Comparison of ENCODE assay signal across 26 cellular contexts in genomic region chr11:94034207-94034606, GRCh38. TPM values are rescaled to one million over a fixed set of nuclear protein-coding genes. Genes with fewer than 3 reads are reported as not detected.
A peak's percentile ranks its signal among the peaks of the same experiment; 100 is the strongest.
DNase-seq lines count a peak whose midpoint lies in the region; ATAC-seq, FAIRE-seq and TF ChIP-seq lines count a peak whose summit lies in the region.
"Had no signal": no experiment of that assay in that cellular context is flagged by ENCODE, and none has a peak within 500 bp of the region (broad histone marks: within the 10 kb centered on the region; RNA-seq: fewer than 3 reads in every experiment).

No MANE protein-coding gene starts in this region.

- H3K9me1 ChIP-seq in keratinocyte (ENCODE audit: control insufficient read depth, extremely low read depth, insufficient read depth, low read length): no peaks in the 10 kb centered on the region

- H3K27ac ChIP-seq in keratinocyte (ENCODE audit: control insufficient read depth, insufficient read depth, low read length) (no peak overlapping the region), GM23338 (ENCODE audit: low read depth) (no peak overlapping the region)
- H3K27ac ChIP-seq: A549; BLaER1 treated with 17β-estradiol and CSF1 and Interleukin-3, amounts not matched to agents 10 nM and 100 nM had no signal

- H3F3A ChIP-seq in GM23338 (replicated peaks; ENCODE audit: low read depth): no peaks in the 10 kb centered on the region

- no peak overlapping the region for H3K4me3 Mint-ChIP-seq in activated CD4-positive, alpha-beta T cell treated with anti-CD3 and anti-CD28 coated beads, Interleukin-2, amount 10 ng/mL, durations not matched to agents 24 days and 14 days
- no peak overlapping the region for H3K4me3 Mint-ChIP-seq in GM23338
- H3K4me3 Mint-ChIP-seq: CD14-positive monocyte; CD4-positive, alpha-beta T cell; CD8-positive, alpha-beta memory T cell had no signal

- no peaks in the 10 kb centered on the region for H3K4me1 Mint-ChIP-seq in activated CD4-positive, alpha-beta T cell treated with anti-CD3 and anti-CD28 coated beads, Interleukin-2, amount 10 ng/mL, durations not matched to agents 24 days and 14 days
- H3K4me1 Mint-ChIP-seq in GM23338: no peaks in the 10 kb centered on the region
- H3K4me1 Mint-ChIP-seq: CD14-positive monocyte; CD8-positive, alpha-beta memory T cell had no signal

- no peak overlapping the region for H3K9ac ChIP-seq in keratinocyte (ENCODE audit: control insufficient read depth, extremely low read depth, insufficient read depth, low read length)
- H3K9ac ChIP-seq: BLaER1 treated with 17β-estradiol and CSF1 and Interleukin-3, amounts not matched to agents 10 nM and 100 nM had no signal

- H3K27me3 ChIP-seq in keratinocyte (ENCODE audit: control insufficient read depth, extremely low read depth, insufficient read depth, low read length): no peaks in the 10 kb centered on the region
- H3K27me3 ChIP-seq in GM23338 (ENCODE audit: insufficient read depth): no peaks in the 10 kb centered on the region
- H3K27me3 ChIP-seq: BE2C; BLaER1 treated with 17β-estradiol and CSF1 and Interleukin-3, amounts not matched to agents 10 nM and 100 nM had no signal

- H2AFZ ChIP-seq in keratinocyte (ENCODE audit: control insufficient read depth, low read length) (no peak overlapping the region), GM23338 (no peak overlapping the region)

- H3K79me2 ChIP-seq in keratinocyte (ENCODE audit: control insufficient read depth, insufficient read depth, low read length) (peaks cover 47% of the 10 kb centered on the region), GM23338 (replicated peaks; ENCODE audit: insufficient read depth) (no peaks in the 10 kb centered on the region)

- no peaks in the 10 kb centered on the region for H4K20me1 ChIP-seq in keratinocyte (ENCODE audit: control insufficient read depth, extremely low read depth, insufficient read depth, low read length)
- H4K20me1 ChIP-seq in GM23338 (replicated peaks; ENCODE audit: insufficient read depth): no peaks in the 10 kb centered on the region
- H4K20me1 ChIP-seq: BLaER1 treated with 17β-estradiol and CSF1 and Interleukin-3, amounts not matched to agents 10 nM and 100 nM had no signal

- H3K9me3 Mint-ChIP-seq in activated CD4-positive, alpha-beta T cell treated with anti-CD3 and anti-CD28 coated beads, Interleukin-2, amount 10 ng/mL, durations not matched to agents 24 days and 14 days: peaks cover 5% of the 10 kb centered on the region
- H3K9me3 Mint-ChIP-seq in GM23338: peaks cover 10% of the 10 kb centered on the region
- H3K9me3 Mint-ChIP-seq: CD4-positive, alpha-beta T cell had no signal

- H3K27ac Mint-ChIP-seq in activated CD4-positive, alpha-beta T cell treated with anti-CD3 and anti-CD28 coated beads, Interleukin-2, amount 10 ng/mL, durations not matched to agents 24 days and 14 days: no peak overlapping the region
- H3K27ac Mint-ChIP-seq in GM23338: no peak overlapping the region
- H3K27ac Mint-ChIP-seq: CD14-positive monocyte; CD4-positive, alpha-beta T cell had no signal

- TF ChIP-seq CTCF in keratinocyte (optimal IDR thresholded peaks at IDR 0.05 in 1 of 3, IDR thresholded peaks at IDR 0.05 in 1 of 3, conservative IDR thresholded peaks at IDR 0.05 in 1 of 3; ENCODE audit: extremely low read depth in 1 of 3, insufficient read depth in 2 of 3, low read length in 3 of 3) (no peak), GM23338 (conservative IDR thresholded peaks at IDR 0.05; ENCODE audit: low read depth in 2 of 2) (no peak)

- H3K4me3 ChIP-seq in keratinocyte (ENCODE audit: control insufficient read depth in 2 of 3, extremely low read depth in 1 of 3, insufficient read depth in 2 of 3, low read depth in 1 of 3, low read length in 3 of 3) (no peak overlapping the region), GM23338 (no peak overlapping the region)
- H3K4me3 ChIP-seq: A549; BLaER1 treated with 17β-estradiol and CSF1 and Interleukin-3, amounts not matched to agents 10 nM and 100 nM; HAP-1 had no signal

- H3K9me2 ChIP-seq in GM23338 (ENCODE audit: insufficient read depth): peaks cover 18% of the 10 kb centered on the region; the same call in 1 of the 2 replicates

- DNase-seq in activated CD4-positive, alpha-beta T cell treated with anti-CD3 and anti-CD28 coated beads, Interleukin-2, amount 10 ng/mL, durations not matched to agents 24 days and 14 days: peak; percentile 8
- no peak for DNase-seq in activated CD4-positive, alpha-beta T cell treated with anti-CD3 and anti-CD28 coated beads for 48 hours
- DNase-seq in SW480 (ENCODE audit: low spot score) (peak; percentile 89), keratinocyte (ENCODE audit: low read depth, low spot score) (no peak), urothelium cell line (ENCODE audit: low spot score) (no peak), GM23338 (ENCODE audit: low spot score) (no peak)
- DNase-seq: 8988T; ACHN; AML-193; BE2C; Calu3; CD4-positive, alpha-beta T cell; CD8-positive, alpha-beta memory T cell; COR-L47; DMS79; EL; GDM1; GOT3 had no signal

- H3K9me3 ChIP-seq in keratinocyte (ENCODE audit: control insufficient read depth, low read depth, low read length): no peaks in the 10 kb centered on the region
- H3K9me3 ChIP-seq: A549, BE2C, HAP-1 had no signal

- H3K4me2 ChIP-seq in keratinocyte (ENCODE audit: control insufficient read depth, extremely low read depth, insufficient read depth, low read depth, low read length) (no peak overlapping the region), GM23338 (no peak overlapping the region)
- H3K4me2 ChIP-seq: A549; BLaER1 treated with 17β-estradiol and CSF1 and Interleukin-3, amounts not matched to agents 10 nM and 100 nM had no signal

- H3K4me1 ChIP-seq in keratinocyte (ENCODE audit: control insufficient read depth, extremely low read depth, insufficient read depth, low read length): peaks cover 24% of the 10 kb centered on the region
- no peaks in the 10 kb centered on the region; the same call in 1 of the 2 replicates for H3K4me1 ChIP-seq in GM23338 (ENCODE audit: insufficient read depth)
- H3K4me1 ChIP-seq: A549, HAP-1 had no signal

- intact Hi-C loops in activated CD4-positive, alpha-beta T cell treated with anti-CD3 and anti-CD28 coated beads, Interleukin-2, amount 10 ng/mL, durations not matched to agents 24 days and 14 days (cut with micrococcal nuclease): no loop called here

- no peaks in the 10 kb centered on the region for H3K36me3 Mint-ChIP-seq in activated CD4-positive, alpha-beta T cell treated with anti-CD3 and anti-CD28 coated beads, Interleukin-2, amount 10 ng/mL, durations not matched to agents 24 days and 14 days (ENCODE audit: low read depth)
- peaks cover 8% of the 10 kb centered on the region; the same call in 2 of the 3 replicates for H3K36me3 Mint-ChIP-seq in GM23338 (ENCODE audit: low read depth)
- H3K36me3 Mint-ChIP-seq: CD14-positive monocyte; CD8-positive, alpha-beta memory T cell had no signal

- peaks cover 0 to 7% of the 10 kb centered on the region in 2 experiments for H3K36me3 ChIP-seq in keratinocyte (ENCODE audit: control insufficient read depth in 2 of 2, extremely low read depth in 1 of 2, insufficient read depth in 2 of 2, low read length in 2 of 2)
- H3K36me3 ChIP-seq in GM23338 (ENCODE audit: insufficient read depth): no peaks in the 10 kb centered on the region
- H3K36me3 ChIP-seq: BE2C; BLaER1 treated with 17β-estradiol and CSF1 and Interleukin-3, amounts not matched to agents 10 nM and 100 nM; HAP-1 had no signal

- no peaks in the 10 kb centered on the region for H3K27me3 Mint-ChIP-seq in activated CD4-positive, alpha-beta T cell treated with anti-CD3 and anti-CD28 coated beads, Interleukin-2, amount 10 ng/mL, durations not matched to agents 24 days and 14 days
- peaks cover 2% of the 10 kb centered on the region for H3K27me3 Mint-ChIP-seq in GM23338 (ENCODE audit: insufficient read depth, low read depth, poor library complexity)

- dilution Hi-C loops in keratinocyte (cut with MboI; ENCODE audit: extremely low pct_ligation_motif_present, low sequenced_read_pairs): no loop called here

- ATAC-seq in GM23338: no peak
- no peak for ATAC-seq in HG03196 (IDR thresholded peaks at IDR 0.05; ENCODE audit: unreplicated experiment)
- ATAC-seq: A549 had no signal

- FAIRE-seq in keratinocyte (lab: Jason Lieb, UNC) (peak; percentile 39), urothelium cell line (lab: Jason Lieb, UNC) (no peak)
- FAIRE-seq: A549, GM12891, GM18507, H54 had no signal

TF ChIP-seq in GM23338, 12 proteins besides CTCF, POLR2A, EP300 and RAD21 (continues in another document):
- no peak for TF ChIP-seq CREB1 (CRISPR knock-in tag; IDR thresholded peaks at IDR 0.05; ENCODE audit: low read depth)
- no peak for TF ChIP-seq NANOG (IDR thresholded peaks at IDR 0.05; ENCODE audit: borderline replicate concordance)
- no peak for TF ChIP-seq JUNB (IDR thresholded peaks at IDR 0.05; ENCODE audit: unreplicated experiment)
- no peak for TF ChIP-seq ETS1 (IDR thresholded peaks at IDR 0.05)
- no peak for TF ChIP-seq EZH2phosphoT487 (IDR thresholded peaks at IDR 0.05; ENCODE audit: unreplicated experiment)

RNA-seq across cellular contexts. Expression of gene HEPHL1, which starts 13.1 kb away (rescaled TPM):
- total RNA-seq in activated CD4-positive, alpha-beta T cell treated with anti-CD3 and anti-CD28 coated beads, Interleukin-2, amount 10 ng/mL, durations not matched to agents 24 days and 14 days: not detected in 2 replicates
- polyA plus RNA-seq in keratinocyte (138 to 223 TPM (median 190 TPM) in 3 replicates), GM23338 (2016; fragmentation: Nextera tagmentation; extraction: Ambion mirVana) (0.17 and 0.21 TPM in 2 replicates)
- polyA plus RNA-seq in keratinocyte (2011; ENCODE audit: low read depth): 8.2 TPM
- 34.5 and 63.5 TPM in 2 replicates for polyA plus RNA-seq in keratinocyte (2011; cell fraction: cytosol; rRNA removed)
- 232 and 299 TPM in 2 replicates for polyA plus RNA-seq in keratinocyte (2011; cell fraction: nucleus; rRNA removed)
- 12.1 and 123 TPM in 2 replicates for polyA plus RNA-seq in keratinocyte (2012; ENCODE audit: low replicate concordance)
- 74.8 to 217 TPM (median 136 TPM) in 3 replicates for polyA minus RNA-seq in keratinocyte
- polyA minus RNA-seq in keratinocyte (2011; cell fraction: cytosol; rRNA and poly(A)+ RNA removed): 61.0 TPM
- polyA minus RNA-seq in keratinocyte (2011; cell fraction: nucleus; rRNA and poly(A)+ RNA removed): 318 and 524 TPM in 2 replicates
- total RNA-seq in GM23338 (2014; rRNA removed; shearing (Covaris generic)): 0.04 and 0.07 TPM in 2 replicates
- total RNA-seq: Calu3; CD4-positive, alpha-beta T cell; CD8-positive, alpha-beta memory T cell had no signal
- polyA plus RNA-seq: A549; CD14-positive monocyte; CD8-positive, alpha-beta memory T cell had no signal

Comparison
In these comparisons a context has a peak if more than half of its experiments do, and no peak if none do; other contexts are left out.
1. DNase-seq: peak in activated CD4-positive, alpha-beta T cell treated with anti-CD3 and anti-CD28 coated beads, Interleukin-2, amount 10 ng/mL, durations not matched to agents 24 days and 14 days (single experiment) and SW480 (single experiment); none in activated CD4-positive, alpha-beta T cell treated with anti-CD3 and anti-CD28 coated beads for 48 hours (single experiment), keratinocyte (single experiment), urothelium cell line (single experiment) and GM23338 (single experiment).